ENCODE assay signal across 1 cellular context in the genomic region with DNA sequence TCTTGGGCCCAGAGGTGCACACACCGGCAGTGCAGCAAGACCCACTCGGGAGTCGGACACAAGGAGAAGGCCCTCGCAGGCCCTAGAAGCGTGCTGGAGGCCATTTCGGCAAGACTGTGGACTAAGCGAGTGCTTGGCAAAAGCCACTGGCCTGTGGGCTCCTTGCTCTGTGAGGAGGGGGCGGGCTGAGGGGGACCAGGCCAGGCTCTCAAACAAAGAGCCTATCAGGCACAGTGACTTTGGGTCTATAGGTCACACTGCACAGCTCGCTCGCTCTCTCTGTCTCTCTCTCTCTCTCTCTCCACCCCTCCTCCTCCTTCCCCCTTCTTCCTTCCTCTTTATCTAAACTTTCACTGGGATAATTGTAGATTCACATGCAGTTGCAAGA.
A peak's percentile ranks its signal among the peaks of the same experiment; 100 is the strongest.
TF ChIP-seq lines count a peak whose summit lies in the region.

No MANE protein-coding gene starts in this region.

TF ChIP-seq in HepG2, 621 proteins besides CTCF, POLR2A, EP300 and RAD21 (continued from another document and continues in another):
- TF ChIP-seq ZNF646 (CRISPR knock-in tag; IDR thresholded peaks at IDR 0.05) (no peak), ZNF331 (CRISPR knock-in tag; IDR thresholded peaks at IDR 0.05) (no peak), ZNF547 (CRISPR knock-in tag; IDR thresholded peaks at IDR 0.05) (no peak), RARA (CRISPR knock-in tag; IDR thresholded peaks at IDR 0.05) (0 out of 2 replicates have a peak, but pooled peaks have one; percentile 19), ZNF776 (CRISPR knock-in tag; IDR thresholded peaks at IDR 0.05) (no peak), MTA1 (CRISPR knock-in tag; IDR thresholded peaks at IDR 0.05; ENCODE audit: borderline replicate concordance) (peak; percentile 71; the same call in 1 of the 2 replicates), ZFP91 (CRISPR knock-in tag; IDR thresholded peaks at IDR 0.05; ENCODE audit: borderline replicate concordance) (peak; percentile 55; the same call in 1 of the 2 replicates), ISX (CRISPR knock-in tag; conservative IDR thresholded peaks at IDR 0.05) (no peak), HNF4A (CRISPR knock-in tag; IDR thresholded peaks at IDR 0.05) (peak; percentile 64; the same call in 1 of the 2 replicates), FOSL1 (CRISPR knock-in tag; IDR thresholded peaks at IDR 0.05; ENCODE audit: borderline replicate concordance) (no peak), PAF1 (CRISPR knock-in tag; IDR thresholded peaks at IDR 0.05) (no peak), ZBTB20 (CRISPR knock-in tag; IDR thresholded peaks at IDR 0.05; ENCODE audit: borderline replicate concordance, low read depth) (no peak), FOXM1 (CRISPR knock-in tag; IDR thresholded peaks at IDR 0.05) (no peak), ZNF34 (CRISPR knock-in tag; IDR thresholded peaks at IDR 0.05; ENCODE audit: borderline replicate concordance) (no peak), ZMYM2 (CRISPR knock-in tag; IDR thresholded peaks at IDR 0.05) (0 out of 2 replicates have a peak, but pooled peaks have one; percentile 20), JUNB (CRISPR knock-in tag; IDR thresholded peaks at IDR 0.05; ENCODE audit: borderline replicate concordance) (no peak), ADNP (CRISPR knock-in tag; IDR thresholded peaks at IDR 0.05) (no peak), HNRNPH1 (optimal IDR thresholded peaks at IDR 0.05; ENCODE audit: low read depth, low read length) (no peak), ZNF33A (CRISPR knock-in tag; IDR thresholded peaks at IDR 0.05; ENCODE audit: borderline replicate concordance) (no peak), BORCS8-MEF2B (CRISPR knock-in tag; IDR thresholded peaks at IDR 0.05) (no peak), ZNF687 (CRISPR knock-in tag; IDR thresholded peaks at IDR 0.05) (peak; percentile 59), CEBPB (IDR thresholded peaks at IDR 0.05; ENCODE audit: borderline replicate concordance, low read depth, low read length) (no peak), NFRKB (IDR thresholded peaks at IDR 0.05) (no peak), RNF219 (CRISPR knock-in tag; IDR thresholded peaks at IDR 0.05) (no peak), KMT2B (CRISPR knock-in tag; IDR thresholded peaks at IDR 0.05) (no peak), TFE3 (CRISPR knock-in tag; IDR thresholded peaks at IDR 0.05) (no peak)
- TF ChIP-seq, protein P1, sequence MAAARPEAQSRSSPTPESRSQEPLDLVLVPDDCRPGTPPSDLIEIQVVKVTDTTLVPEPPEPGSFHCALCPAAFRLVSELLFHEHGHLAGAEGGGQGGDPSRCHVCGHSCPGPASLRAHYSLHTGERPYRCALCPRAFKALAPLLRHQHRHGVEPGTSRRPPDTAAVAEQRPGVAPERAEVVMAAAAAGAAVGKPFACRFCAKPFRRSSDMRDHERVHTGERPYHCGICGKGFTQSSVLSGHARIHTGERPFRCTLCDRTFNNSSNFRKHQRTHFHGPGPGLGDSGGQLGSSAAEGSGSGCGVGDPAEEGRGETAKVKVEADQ (CRISPR knock-in tag; IDR thresholded peaks at IDR 0.05; ENCODE audit: borderline replicate concordance) = no peak
- TF ChIP-seq, protein P2, sequence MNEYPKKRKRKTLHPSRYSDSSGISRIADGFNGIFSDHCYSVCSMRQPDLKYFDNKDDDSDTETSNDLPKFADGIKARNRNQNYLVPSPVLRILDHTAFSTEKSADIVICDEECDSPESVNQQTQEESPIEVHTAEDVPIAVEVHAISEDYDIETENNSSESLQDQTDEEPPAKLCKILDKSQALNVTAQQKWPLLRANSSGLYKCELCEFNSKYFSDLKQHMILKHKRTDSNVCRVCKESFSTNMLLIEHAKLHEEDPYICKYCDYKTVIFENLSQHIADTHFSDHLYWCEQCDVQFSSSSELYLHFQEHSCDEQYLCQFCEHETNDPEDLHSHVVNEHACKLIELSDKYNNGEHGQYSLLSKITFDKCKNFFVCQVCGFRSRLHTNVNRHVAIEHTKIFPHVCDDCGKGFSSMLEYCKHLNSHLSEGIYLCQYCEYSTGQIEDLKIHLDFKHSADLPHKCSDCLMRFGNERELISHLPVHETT (CRISPR knock-in tag; conservative IDR thresholded peaks at IDR 0.05) = no peak
- TF ChIP-seq, protein P3, sequence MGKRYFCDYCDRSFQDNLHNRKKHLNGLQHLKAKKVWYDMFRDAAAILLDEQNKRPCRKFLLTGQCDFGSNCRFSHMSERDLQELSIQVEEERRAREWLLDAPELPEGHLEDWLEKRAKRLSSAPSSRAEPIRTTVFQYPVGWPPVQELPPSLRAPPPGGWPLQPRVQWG (CRISPR knock-in tag; IDR thresholded peaks at IDR 0.05; ENCODE audit: borderline replicate concordance, low read depth) = no peak
- TF ChIP-seq, protein P4, sequence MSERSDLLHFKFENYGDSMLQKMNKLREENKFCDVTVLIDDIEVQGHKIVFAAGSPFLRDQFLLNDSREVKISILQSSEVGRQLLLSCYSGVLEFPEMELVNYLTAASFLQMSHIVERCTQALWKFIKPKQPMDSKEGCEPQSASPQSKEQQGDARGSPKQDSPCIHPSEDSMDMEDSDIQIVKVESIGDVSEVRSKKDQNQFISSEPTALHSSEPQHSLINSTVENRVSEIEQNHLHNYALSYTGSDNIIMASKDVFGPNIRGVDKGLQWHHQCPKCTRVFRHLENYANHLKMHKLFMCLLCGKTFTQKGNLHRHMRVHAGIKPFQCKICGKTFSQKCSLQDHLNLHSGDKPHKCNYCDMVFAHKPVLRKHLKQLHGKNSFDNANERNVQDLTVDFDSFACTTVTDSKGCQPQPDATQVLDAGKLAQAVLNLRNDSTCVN (CRISPR knock-in tag; IDR thresholded peaks at IDR 0.05; ENCODE audit: borderline replicate concordance) = no peak
